ENCODE assay signal across 13 cellular contexts in genomic region chr4:60724623-60725022, GRCh38.
DNase-seq lines count a peak whose midpoint lies in the region; ATAC-seq and TF ChIP-seq lines count a peak whose summit lies in the region.
"Had no signal": no experiment of that assay in that cellular context is flagged by ENCODE, and none has a peak within 500 bp of the region (broad histone marks: within the 10 kb centered on the region; RNA-seq: fewer than 3 reads in every experiment).

No MANE protein-coding gene starts in this region.

- peak overlapping the region; percentile 89 for H3K27ac ChIP-seq in SJSA1
- H3K27ac ChIP-seq: SK-N-MC had no signal

- TF ChIP-seq CTCF in fibroblast of villous mesenchyme (IDR thresholded peaks at IDR 0.05; ENCODE audit: insufficient read depth, low read depth, low read length) = no peak
- no peak for TF ChIP-seq CTCF in retinal pigment epithelial cell (conservative IDR thresholded peaks at IDR 0.05; ENCODE audit: low read depth, low read length)
- no peak for TF ChIP-seq CTCF in WTC11 (IDR thresholded peaks at IDR 0.05)

- H3K9me3 Mint-ChIP-seq in WTC11 = no peaks in the 10 kb centered on the region
- peaks cover 6 to 8% of the 10 kb centered on the region in 2 donors for H3K9me3 Mint-ChIP-seq in effector memory CD8-positive, alpha-beta T cell

- POLR2A ChIA-PET in WTC11 (lab: Charles Lee) = no interaction called here

- DNase-seq in ELR (ENCODE audit: low read depth) (peak; percentile 92), SJSA1 (ENCODE audit: low read depth in 1 of 2, low spot score in 2 of 2) (peak; percentile 71 to 81), fibroblast of villous mesenchyme (ENCODE audit: low read depth) (peak; percentile 77), retinal pigment epithelial cell (ENCODE audit: low read depth) (peak; percentile 63), WTC11 (ENCODE audit: low spot score) (no peak)
- DNase-seq in effector memory CD8-positive, alpha-beta T cell = no peak
- no peak for DNase-seq in activated CD8-positive, alpha-beta memory T cell treated with anti-CD3 and anti-CD28 coated beads, Interleukin-2, amount 50 U/mL, for 4 hours
- DNase-seq: activated CD4-positive, alpha-beta T cell treated with anti-CD3 and anti-CD28 coated beads, Interleukin-2, amount 50 U/mL, for 48 hours; activated naive CD8-positive, alpha-beta T cell treated with anti-CD3 and anti-CD28 coated beads, Interleukin-2, amount 50 U/mL, for 24 hours had no signal

- no peaks in the 10 kb centered on the region for H3K27me3 ChIP-seq in SJSA1 (replicated peaks)

- no peaks in the 10 kb centered on the region; the same call in 1 of the 2 replicates for H3K9me3 ChIP-seq in SJSA1 (replicated peaks)

- no peaks in the 10 kb centered on the region for H3K36me3 Mint-ChIP-seq in WTC11
- no peaks in the 10 kb centered on the region for H3K36me3 Mint-ChIP-seq in effector memory CD8-positive, alpha-beta T cell (ENCODE audit: insufficient read depth)

- no peak overlapping the region for H3K4me3 Mint-ChIP-seq in WTC11
- no peak overlapping the region for H3K4me3 Mint-ChIP-seq in effector memory CD8-positive, alpha-beta T cell
- H3K4me3 Mint-ChIP-seq: activated naive CD8-positive, alpha-beta T cell treated with anti-CD3 and anti-CD28 coated beads, Interleukin-2, amount 50 U/mL, for 24 hours had no signal

- CTCF ChIA-PET in WTC11 (lab: Charles Lee) = no interaction called here

- no peak overlapping the region for H3K27ac Mint-ChIP-seq in WTC11
- no peak overlapping the region for H3K27ac Mint-ChIP-seq in effector memory CD8-positive, alpha-beta T cell
- H3K27ac Mint-ChIP-seq: activated naive CD8-positive, alpha-beta T cell treated with anti-CD3 and anti-CD28 coated beads, Interleukin-2, amount 50 U/mL, for 24 hours had no signal

- no peaks in the 10 kb centered on the region for H3K27me3 Mint-ChIP-seq in WTC11 (ENCODE audit: low read depth)
- H3K27me3 Mint-ChIP-seq in effector memory CD8-positive, alpha-beta T cell = no peaks in the 10 kb centered on the region
- H3K27me3 Mint-ChIP-seq: activated naive CD8-positive, alpha-beta T cell treated with anti-CD3 and anti-CD28 coated beads, Interleukin-2, amount 50 U/mL, for 24 hours had no signal

- H3K4me1 ChIP-seq in SJSA1 (replicated peaks) = peaks cover 20% of the 10 kb centered on the region

- no peak overlapping the region for H3K4me3 ChIP-seq in SJSA1
- no peak overlapping the region for H3K4me3 ChIP-seq in fibroblast of villous mesenchyme (ENCODE audit: low read depth, low read length)
- no peak overlapping the region for H3K4me3 ChIP-seq in retinal pigment epithelial cell (ENCODE audit: low read length)
- H3K4me3 ChIP-seq: SK-N-MC had no signal

- H3K36me3 ChIP-seq in SJSA1 = no peaks in the 10 kb centered on the region

- no peaks in the 10 kb centered on the region for H3K4me1 Mint-ChIP-seq in WTC11
- no peaks in the 10 kb centered on the region for H3K4me1 Mint-ChIP-seq in effector memory CD8-positive, alpha-beta T cell (ENCODE audit: low read depth in 2 of 2)
- H3K4me1 Mint-ChIP-seq: activated naive CD8-positive, alpha-beta T cell treated with anti-CD3 and anti-CD28 coated beads, Interleukin-2, amount 50 U/mL, for 24 hours had no signal

- ATAC-seq in GM18520 (IDR thresholded peaks at IDR 0.05; ENCODE audit: unreplicated experiment) = no peak
- ATAC-seq in WTC11 = no peak
- ATAC-seq in effector memory CD8-positive, alpha-beta T cell (replicated peaks) = no peak
- ATAC-seq: activated naive CD8-positive, alpha-beta T cell treated with anti-CD3 and anti-CD28 coated beads, Interleukin-2, amount 50 U/mL, for 24 hours; esophagus mucosa; sciatic nerve had no signal

TF ChIP-seq in WTC11, 78 proteins besides CTCF, POLR2A, EP300 and RAD21:
- no peak for TF ChIP-seq OVOL2 (CRISPR knock-in tag; IDR thresholded peaks at IDR 0.05; ENCODE audit: borderline replicate concordance)
- no peak for TF ChIP-seq ZNF512 (CRISPR knock-in tag; IDR thresholded peaks at IDR 0.05; ENCODE audit: borderline replicate concordance)
- no peak for TF ChIP-seq FOXK1 (CRISPR knock-in tag; IDR thresholded peaks at IDR 0.05)
- TF ChIP-seq ARID4B (CRISPR knock-in tag; IDR thresholded peaks at IDR 0.05; ENCODE audit: borderline replicate concordance) = no peak
- TF ChIP-seq ZNF396 (CRISPR knock-in tag; IDR thresholded peaks at IDR 0.05; ENCODE audit: borderline replicate concordance) = no peak
- TF ChIP-seq, protein P1, sequence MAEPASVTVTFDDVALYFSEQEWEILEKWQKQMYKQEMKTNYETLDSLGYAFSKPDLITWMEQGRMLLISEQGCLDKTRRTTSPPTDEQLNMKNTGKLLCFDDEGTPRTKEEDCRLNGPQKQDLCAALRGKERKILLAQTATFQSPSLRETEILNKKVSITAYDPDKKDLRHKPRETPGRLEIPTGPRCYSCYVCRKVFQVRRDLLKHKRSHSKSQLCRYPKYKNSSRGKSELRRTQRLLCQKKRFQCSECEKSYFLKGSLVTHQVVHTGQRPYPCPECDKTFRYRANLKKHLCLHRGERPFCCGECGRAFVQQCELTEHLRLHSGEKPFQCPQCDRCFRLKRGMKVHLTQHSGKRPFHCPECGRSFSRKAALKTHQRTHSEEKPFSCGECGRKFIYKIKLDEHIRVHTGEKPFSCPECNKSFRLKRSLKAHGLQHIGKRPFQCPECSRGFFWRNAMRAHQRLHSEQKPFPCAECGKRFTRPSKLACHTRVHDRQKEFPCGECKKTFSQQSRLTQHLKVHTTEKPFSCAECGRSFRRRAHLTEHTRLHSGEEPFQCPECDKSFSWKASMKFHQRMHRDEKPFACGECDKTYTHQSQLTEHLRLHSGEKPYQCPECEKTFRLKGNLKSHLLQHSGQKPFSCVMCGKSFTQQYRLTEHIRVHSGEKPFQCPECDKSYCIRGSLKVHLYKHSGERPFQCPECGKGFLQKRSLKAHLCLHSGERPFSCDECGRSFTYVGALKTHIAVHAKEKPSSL (CRISPR knock-in tag; conservative IDR thresholded peaks at IDR 0.05) = no peak
- no peak for TF ChIP-seq SOX15 (CRISPR knock-in tag; IDR thresholded peaks at IDR 0.05)
- no peak for TF ChIP-seq SMAD4 (CRISPR knock-in tag; IDR thresholded peaks at IDR 0.05)
- no peak for TF ChIP-seq ETV6 (CRISPR knock-in tag; IDR thresholded peaks at IDR 0.05)
- TF ChIP-seq CREB1 (CRISPR knock-in tag; IDR thresholded peaks at IDR 0.05) = no peak

Comparison
In these comparisons a context has a peak if more than half of its experiments do, and no peak if none do; other contexts are left out.
1. DNase-seq: peak in ELR (single experiment), SJSA1 (2 of 2), fibroblast of villous mesenchyme (single experiment) and retinal pigment epithelial cell (single experiment); none in WTC11 (single experiment), effector memory CD8-positive, alpha-beta T cell (0 of 3) and activated CD8-positive, alpha-beta memory T cell treated with anti-CD3 and anti-CD28 coated beads, Interleukin-2, amount 50 U/mL, for 4 hours (single experiment).